Comparison of ENCODE assay signal across 8 cellular contexts in genomic region chr6:170529839-170530520, GRCh38. TPM values are rescaled to one million over a fixed set of nuclear protein-coding genes. Genes with fewer than 3 reads are reported as not detected.
DNase-seq lines count a peak whose midpoint lies in the region; ATAC-seq and TF ChIP-seq lines count a peak whose summit lies in the region.

No MANE protein-coding gene starts in this region.

- peak; percentile 65 for TF ChIP-seq CTCF in WTC11 (IDR thresholded peaks at IDR 0.05)
- TF ChIP-seq CTCF in cardiac fibroblast (IDR thresholded peaks at IDR 0.05; ENCODE audit: low read depth, low read length), result peak; percentile 94

- H3K27me3 Mint-ChIP-seq in WTC11 (ENCODE audit: low read depth), result no peaks in the 10 kb centered on the region

- peaks cover 18% of the 10 kb centered on the region for H3K36me3 Mint-ChIP-seq in WTC11

- peaks cover 9% of the 10 kb centered on the region for H3K4me1 Mint-ChIP-seq in WTC11

- CTCF ChIA-PET in WTC11 (lab: Charles Lee), result interaction anchor here (0.6 to 2.3 kb wide), 17 partner anchors 9 to 1278 kb away, joined by 3 to 17 read pairs (median 4); partner anchors contain the start of genes PSMB1 and TBP

- 0 out of 2 replicates have a peak overlapping the region, but pooled peaks have one; percentile 41 for H3K27ac Mint-ChIP-seq in WTC11

- DNase-seq in activated gamma-delta T cell treated with Interleukin-2 at 50 U/mL for 16 hours (peak; percentile 58), activated gamma-delta T cell (lab: John Stamatoyannopoulos, UW) (no peak), NCI-H2171 (lab: John Stamatoyannopoulos, UW) (peak; percentile 38), WTC11 (ENCODE audit: low spot score) (peak; percentile 78), cardiac fibroblast (ENCODE audit: low read depth in 2 of 2) (peak; percentile 81 to 82), kidney glomerular epithelial cell (lab: John Stamatoyannopoulos, UW) (peak; percentile 53)
- DNase-seq in stimulated activated CD4-positive, alpha-beta T cell treated with anti-CD3 and anti-CD28 coated beads, Interleukin-4, amount 100 ng/mL, for 1 hour, result peak; percentile 67

- H3K4me3 Mint-ChIP-seq in WTC11, result no peak overlapping the region

- POLR2A ChIA-PET in WTC11 (lab: Charles Lee), result no interaction called here

- no peak overlapping the region for H3K4me3 ChIP-seq in cardiac fibroblast (replicated peaks in 1 of 2; ENCODE audit: low read depth in 2 of 2, low read length in 2 of 2)

- ATAC-seq in HG02938 (IDR thresholded peaks at IDR 0.05; ENCODE audit: unreplicated experiment), result peak; percentile 82
- ATAC-seq in WTC11, result peak; percentile 91

- peaks cover 5% of the 10 kb centered on the region for H3K9me3 Mint-ChIP-seq in WTC11

TF ChIP-seq in WTC11, 78 proteins besides CTCF, POLR2A, EP300 and RAD21:
- TF ChIP-seq ZMAT4 (CRISPR knock-in tag; IDR thresholded peaks at IDR 0.05) (no peak), TP53 (CRISPR knock-in tag; IDR thresholded peaks at IDR 0.05) (no peak), ZNF138 (CRISPR knock-in tag; conservative IDR thresholded peaks at IDR 0.05) (no peak), ZNF671 (CRISPR knock-in tag; IDR thresholded peaks at IDR 0.05) (no peak)
- TF ChIP-seq, protein P1, sequence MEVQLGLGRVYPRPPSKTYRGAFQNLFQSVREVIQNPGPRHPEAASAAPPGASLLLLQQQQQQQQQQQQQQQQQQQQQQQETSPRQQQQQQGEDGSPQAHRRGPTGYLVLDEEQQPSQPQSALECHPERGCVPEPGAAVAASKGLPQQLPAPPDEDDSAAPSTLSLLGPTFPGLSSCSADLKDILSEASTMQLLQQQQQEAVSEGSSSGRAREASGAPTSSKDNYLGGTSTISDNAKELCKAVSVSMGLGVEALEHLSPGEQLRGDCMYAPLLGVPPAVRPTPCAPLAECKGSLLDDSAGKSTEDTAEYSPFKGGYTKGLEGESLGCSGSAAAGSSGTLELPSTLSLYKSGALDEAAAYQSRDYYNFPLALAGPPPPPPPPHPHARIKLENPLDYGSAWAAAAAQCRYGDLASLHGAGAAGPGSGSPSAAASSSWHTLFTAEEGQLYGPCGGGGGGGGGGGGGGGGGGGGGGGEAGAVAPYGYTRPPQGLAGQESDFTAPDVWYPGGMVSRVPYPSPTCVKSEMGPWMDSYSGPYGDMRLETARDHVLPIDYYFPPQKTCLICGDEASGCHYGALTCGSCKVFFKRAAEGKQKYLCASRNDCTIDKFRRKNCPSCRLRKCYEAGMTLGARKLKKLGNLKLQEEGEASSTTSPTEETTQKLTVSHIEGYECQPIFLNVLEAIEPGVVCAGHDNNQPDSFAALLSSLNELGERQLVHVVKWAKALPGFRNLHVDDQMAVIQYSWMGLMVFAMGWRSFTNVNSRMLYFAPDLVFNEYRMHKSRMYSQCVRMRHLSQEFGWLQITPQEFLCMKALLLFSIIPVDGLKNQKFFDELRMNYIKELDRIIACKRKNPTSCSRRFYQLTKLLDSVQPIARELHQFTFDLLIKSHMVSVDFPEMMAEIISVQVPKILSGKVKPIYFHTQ (CRISPR knock-in tag; IDR thresholded peaks at IDR 0.05), result no peak

RNA-seq across cellular contexts. Expression of gene PSMB1, which starts 23.1 kb away (rescaled TPM):
- 199 to 215 TPM (median 209 TPM) in 3 replicates for total RNA-seq in WTC11 (2021)

RNA-seq across cellular contexts. Expression of gene TBP, which starts 24.2 kb away (rescaled TPM):
- 20.2 to 20.9 TPM (median 20.6 TPM) in 3 replicates for total RNA-seq in WTC11 (2021)

RNA-seq across cellular contexts. Expression of gene PDCD2, which starts 54.5 kb away (rescaled TPM):
- total RNA-seq in WTC11 (2021), result 112 to 132 TPM (median 113 TPM) in 3 replicates
